In the genomic region with DNA sequence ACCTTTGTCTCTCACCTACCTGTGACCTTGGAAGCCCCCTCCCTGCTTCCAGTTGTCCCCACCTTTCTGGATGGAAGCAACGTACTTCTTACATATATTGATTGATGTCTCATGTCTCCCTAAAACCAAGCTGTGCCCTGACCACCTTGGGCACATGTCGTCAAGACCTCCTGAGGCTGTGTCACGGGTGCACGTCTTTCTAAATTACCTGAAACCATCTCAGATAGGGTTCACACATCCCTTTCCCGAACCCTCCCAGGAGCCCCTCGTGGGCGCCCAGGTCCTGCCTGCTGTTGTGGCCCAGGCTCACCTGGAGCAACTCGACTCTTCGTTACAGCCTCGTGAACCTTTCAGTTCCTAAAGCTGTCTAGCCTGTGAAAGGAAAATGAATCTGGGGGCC, we compare ENCODE assay signal across 7 cellular contexts. TPM values are rescaled to one million over a fixed set of nuclear protein-coding genes. Genes with fewer than 3 reads are reported as not detected.
A peak's percentile ranks its signal among the peaks of the same experiment; 100 is the strongest.
DNase-seq lines count a peak whose midpoint lies in the region; ATAC-seq and TF ChIP-seq lines count a peak whose summit lies in the region.
"Not testable (repeated sequence)": the region's sequence is repeated elsewhere in the genome, so short reads cannot be mapped to it uniquely, and the experiment has no call there.

No MANE protein-coding gene starts in this region.

- H4K20me1 ChIP-seq in DOHH2 (ENCODE audit: control insufficient read depth, insufficient read depth, low read depth, low read length); Karpas-422 (ENCODE audit: insufficient read depth, low read depth, low read length): not testable (repeated sequence)

- not testable (repeated sequence) for H3K9me2 ChIP-seq in DOHH2 (replicated peaks; ENCODE audit: control insufficient read depth, low read length); Karpas-422 (replicated peaks; ENCODE audit: insufficient read depth, low read length)

- 55 to 72% (median 67%) methylated on average over 10 of the region's 10 CpGs for WGBS in spleen, 5 donors

- CTCF ChIA-PET in WTC11 (lab: Charles Lee): not testable (repeated sequence)

- not testable (repeated sequence) for TF ChIP-seq CTCF in DOHH2 (IDR thresholded peaks at IDR 0.05; ENCODE audit: low read depth, low read length, poor library complexity, severe bottlenecking); WTC11 (IDR thresholded peaks at IDR 0.05); epithelial cell of proximal tubule (conservative IDR thresholded peaks at IDR 0.05; ENCODE audit: low read depth, low read length); spleen (IDR thresholded peaks at IDR 0.05 in 8 of 11, conservative IDR thresholded peaks at IDR 0.05 in 3 of 11)

- H3K4me3 ChIP-seq in DOHH2 (ENCODE audit: low read length) (peak overlapping the region; percentile 71), Karpas-422 (ENCODE audit: low read length) (peak overlapping the region; percentile 72), epithelial cell of proximal tubule (ENCODE audit: low read depth, low read length) (peak overlapping the region; percentile 19), spleen (peak overlapping the region in 4 of 8 donors; percentile 7 to 66 (median 16))

- POLR2A ChIA-PET in WTC11 (lab: Charles Lee): not testable (repeated sequence)

- not testable (repeated sequence) for ATAC-seq in WTC11; naive B cell (ENCODE audit: low read depth in 2 of 2)

- H3K27ac ChIP-seq in DOHH2 (ENCODE audit: low read depth, low read length); Karpas-422 (ENCODE audit: low read length): not testable (repeated sequence)
- peak overlapping the region in 4 of 8 donors; percentile 53 to 77 (median 76) for H3K27ac ChIP-seq in spleen

- H3K36me3 ChIP-seq in DOHH2 (ENCODE audit: control insufficient read depth, low read length); Karpas-422 (ENCODE audit: insufficient read depth, low read length): not testable (repeated sequence)
- H3K36me3 ChIP-seq in spleen: peaks cover 0 to 18% (median 3%) of the 10 kb centered on the region in 6 donors

- H3K36me3 Mint-ChIP-seq in WTC11; activated naive CD8-positive, alpha-beta T cell treated with anti-CD3 and anti-CD28 coated beads for 36 hours; naive B cell: not testable (repeated sequence)

- H3K27me3 ChIP-seq in DOHH2 (ENCODE audit: control insufficient read depth, low read length); Karpas-422 (ENCODE audit: low read length); spleen (replicated peaks in 1 of 7): not testable (repeated sequence)

- H2AFZ ChIP-seq in Karpas-422 (ENCODE audit: low read length): not testable (repeated sequence)

- H3K27ac Mint-ChIP-seq in WTC11; activated naive CD8-positive, alpha-beta T cell treated with anti-CD3 and anti-CD28 coated beads for 36 hours: not testable (repeated sequence)
- peak overlapping the region; percentile 36 to 96 (median 86) for H3K27ac Mint-ChIP-seq in naive B cell

- peak overlapping the region; percentile 55; the same call in 1 of the 2 replicates for H3K9ac ChIP-seq in Karpas-422 (ENCODE audit: low read length)

- not testable (repeated sequence) for H3K9me3 ChIP-seq in DOHH2 (ENCODE audit: control insufficient read depth, insufficient read depth, low read length); Karpas-422 (ENCODE audit: low read length); spleen

- H3K4me1 ChIP-seq in DOHH2 (ENCODE audit: control insufficient read depth, low read length): not testable (repeated sequence)
- H3K4me1 ChIP-seq in Karpas-422 (ENCODE audit: low read length): peaks cover 11% of the 10 kb centered on the region
- H3K4me1 ChIP-seq in spleen: peaks cover 0 to 13% (median 3%) of the 10 kb centered on the region in 6 donors

- H3K27me3 Mint-ChIP-seq in WTC11 (ENCODE audit: low read depth): peaks cover 10% of the 10 kb centered on the region
- H3K27me3 Mint-ChIP-seq in activated naive CD8-positive, alpha-beta T cell treated with anti-CD3 and anti-CD28 coated beads for 36 hours; naive B cell: not testable (repeated sequence)

- 0 out of 2 replicates have a peak overlapping the region, but pooled peaks have one; percentile 16 for H3K4me3 Mint-ChIP-seq in WTC11
- peak overlapping the region; percentile 57 for H3K4me3 Mint-ChIP-seq in activated naive CD8-positive, alpha-beta T cell treated with anti-CD3 and anti-CD28 coated beads for 36 hours
- peak overlapping the region; percentile 77 to 94 (median 88) for H3K4me3 Mint-ChIP-seq in naive B cell

- not testable (repeated sequence) for TF ChIP-seq POLR2A in spleen (IDR thresholded peaks at IDR 0.05)

- DNase-seq in Karpas-422; WTC11 (ENCODE audit: low spot score); activated naive CD8-positive, alpha-beta T cell treated with anti-CD3 and anti-CD28 coated beads for 36 hours; epithelial cell of proximal tubule (ENCODE audit: low read depth); naive B cell: not testable (repeated sequence)
- peak; percentile 82 for DNase-seq in spleen

- intact Hi-C loops in spleen (cut with DNase I; ENCODE audit: low total_unique reads): not testable (repeated sequence)

- H3K4me2 ChIP-seq in DOHH2 (ENCODE audit: low read length) (peak overlapping the region; percentile 58), Karpas-422 (ENCODE audit: low read depth, low read length, poor library complexity, severe bottlenecking) (peak overlapping the region; percentile 76)

- not testable (repeated sequence) for H3K4me1 Mint-ChIP-seq in WTC11
- peaks cover 10% of the 10 kb centered on the region for H3K4me1 Mint-ChIP-seq in activated naive CD8-positive, alpha-beta T cell treated with anti-CD3 and anti-CD28 coated beads for 36 hours
- peaks cover 21 to 23% (median 22%) of the 10 kb centered on the region in 3 donors for H3K4me1 Mint-ChIP-seq in naive B cell

- not testable (repeated sequence) for H3K79me2 ChIP-seq in DOHH2 (ENCODE audit: control insufficient read depth, low read length)
- H3K79me2 ChIP-seq in Karpas-422 (ENCODE audit: low read length): peaks cover 12% of the 10 kb centered on the region; the same call in 1 of the 2 replicates

- H3F3A ChIP-seq in DOHH2 (ENCODE audit: control insufficient read depth, insufficient read depth): not testable (repeated sequence)

- not testable (repeated sequence) for H3K9me3 Mint-ChIP-seq in WTC11; activated naive CD8-positive, alpha-beta T cell treated with anti-CD3 and anti-CD28 coated beads for 36 hours; naive B cell

RNA-seq across cellular contexts. Expression of gene RABL2A, which starts 1.2 kb away (rescaled TPM):
- 17.5 and 38.5 TPM in 2 replicates for total RNA-seq in Karpas-422 (2014; rRNA removed; shearing (Covaris generic); ENCODE audit: low replicate concordance)
- total RNA-seq in WTC11 (2021) (9.3 to 11.0 TPM (median 10.5 TPM) in 3 replicates), epithelial cell of proximal tubule (4.7 and 9.2 TPM in 2 replicates), spleen (10 to 100 TPM; 12.1 to 29.5 (median 17.8) TPM)
- total RNA-seq in activated naive CD8-positive, alpha-beta T cell treated with anti-CD3 and anti-CD28 coated beads for 36 hours: 10 to 100 TPM; 10.2 to 12.9 TPM
- polyA plus RNA-seq in naive B cell (ENCODE audit: low read depth in 6 of 6) (10 to 100 TPM; 11.3 to 19.7 (median 16.6) TPM), spleen (10 to 100 TPM; 10.5 to 13.9 (median 10.9) TPM)

Comparison
In these comparisons a context has a peak if more than half of its experiments do, and no peak if none do; other contexts are left out.
1. H3K4me3 Mint-ChIP-seq: peak in every context shown above with its lines; median percentile 88 in naive B cell; 57 in activated naive CD8-positive, alpha-beta T cell treated with anti-CD3 and anti-CD28 coated beads for 36 hours; 16 in WTC11.